ENCODE assay signal across 1 cellular context in the genomic region with DNA sequence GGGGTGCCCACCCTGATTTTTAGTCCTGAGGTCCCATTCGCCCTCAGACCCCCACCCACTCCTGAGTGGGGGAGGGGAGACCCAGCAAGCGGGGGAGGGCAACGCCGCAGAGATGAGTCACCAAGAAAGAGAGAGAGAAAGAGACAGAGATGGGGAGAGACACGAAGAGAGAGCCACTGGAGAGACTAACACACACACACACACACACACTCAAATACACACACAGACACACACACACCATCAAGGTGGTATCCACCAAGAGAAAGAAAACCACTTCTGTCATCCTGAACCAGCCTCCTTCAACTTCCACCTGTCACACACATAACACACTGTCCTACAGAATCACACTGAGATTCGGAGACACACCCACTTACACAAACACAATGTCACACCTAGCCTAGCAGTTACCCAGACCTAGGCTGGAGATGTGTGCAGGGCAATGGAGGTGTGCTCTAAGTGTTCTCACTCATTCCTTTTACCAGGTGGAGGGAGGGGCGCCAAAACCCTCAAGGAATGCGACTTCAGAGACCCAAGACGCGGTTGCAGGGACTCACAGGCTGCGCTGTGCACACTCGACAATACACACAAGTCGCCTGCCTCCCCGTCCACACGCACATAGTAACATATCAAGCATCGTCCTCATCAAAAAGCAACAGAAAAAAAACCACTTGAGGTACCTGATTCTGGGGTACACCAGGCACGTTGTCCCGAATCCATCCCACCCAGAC.
TF ChIP-seq lines count a peak whose summit lies in the region.

No MANE protein-coding gene starts in this region.

TF ChIP-seq in H1, 55 proteins besides CTCF, POLR2A, EP300 and RAD21:
- TF ChIP-seq RNF2 (IDR thresholded peaks at IDR 0.05; ENCODE audit: borderline replicate concordance, low read depth, low read length, missing control alignments, poor library complexity, severe bottlenecking): no peak
- no peak for TF ChIP-seq KDM1A (IDR thresholded peaks at IDR 0.05; ENCODE audit: borderline replicate concordance, low read length)
- peak; percentile 45 for TF ChIP-seq ASH2L (IDR thresholded peaks at IDR 0.05; ENCODE audit: low read length)
TF ChIP-seq in H1: peak in this region for 1.
